ENCODE assay signal across 1 cellular context in genomic region chr5:54310433-54311177, GRCh38.
TF ChIP-seq lines count a peak whose summit lies in the region.

Gene ARL15 (minus strand): TSS chr5:54310573.

TF ChIP-seq in K562, 482 proteins besides CTCF, POLR2A, EP300 and RAD21 (continued from another document):
- no peak for TF ChIP-seq GMEB1 (CRISPR knock-in tag; IDR thresholded peaks at IDR 0.05)
- TF ChIP-seq ZNF707 (CRISPR knock-in tag; conservative IDR thresholded peaks at IDR 0.05), result no peak
- TF ChIP-seq NRF1 (conservative IDR thresholded peaks at IDR 0.05 in 1 of 2, IDR thresholded peaks at IDR 0.05 in 1 of 2), result peak in 1 of 2 experiments; percentile 29; a peak in 2 of 4 replicates
- TF ChIP-seq TCF7L2 (IDR thresholded peaks at IDR 0.05; ENCODE audit: low read depth, low read length), result 0 out of 2 replicates have a peak, but pooled peaks have one; percentile 16
- TF ChIP-seq CGGBP1 (CRISPR knock-in tag; IDR thresholded peaks at IDR 0.05), result peak; percentile 96
- peak; percentile 100 for TF ChIP-seq KDM5B (IDR thresholded peaks at IDR 0.05; ENCODE audit: insufficient replicate concordance, low read depth, low read length)
- peak; percentile 83 for TF ChIP-seq CCNT2 (IDR thresholded peaks at IDR 0.05; ENCODE audit: borderline replicate concordance, extremely low read depth, insufficient read length, low read depth, low read length)
- peak; percentile 61 to 76 for TF ChIP-seq AFF1 (IDR thresholded peaks at IDR 0.05; ENCODE audit: low read depth in 1 of 2, partially characterized antibody in 2 of 2)
- TF ChIP-seq CEBPB (tag; IDR thresholded peaks at IDR 0.05), result peak; percentile 93
- no peak for TF ChIP-seq SIRT6 (IDR thresholded peaks at IDR 0.05; ENCODE audit: low read depth, low read length)
- peak; percentile 97 for TF ChIP-seq THAP12 (CRISPR knock-in tag; IDR thresholded peaks at IDR 0.05)
- peak; percentile 40 for TF ChIP-seq JUND (IDR thresholded peaks at IDR 0.05; ENCODE audit: borderline replicate concordance, low read depth, low read length)
- peak; percentile 11; the same call in 1 of the 3 replicates for TF ChIP-seq JUND (tag; IDR thresholded peaks at IDR 0.05; ENCODE audit: borderline replicate concordance, low read depth, low read length)
- peak; percentile 9; the same call in 1 of the 2 replicates for TF ChIP-seq BHLHE40 (IDR thresholded peaks at IDR 0.05; ENCODE audit: low read length)
- TF ChIP-seq TGIF2 (CRISPR knock-in tag; IDR thresholded peaks at IDR 0.05), result no peak
- no peak for TF ChIP-seq SRSF9 (IDR thresholded peaks at IDR 0.05; ENCODE audit: borderline replicate concordance, low read depth, low read length)
TF ChIP-seq in K562: peak in this region for 194.
